ENCODE assay signal across 1 cellular context in the genomic region with DNA sequence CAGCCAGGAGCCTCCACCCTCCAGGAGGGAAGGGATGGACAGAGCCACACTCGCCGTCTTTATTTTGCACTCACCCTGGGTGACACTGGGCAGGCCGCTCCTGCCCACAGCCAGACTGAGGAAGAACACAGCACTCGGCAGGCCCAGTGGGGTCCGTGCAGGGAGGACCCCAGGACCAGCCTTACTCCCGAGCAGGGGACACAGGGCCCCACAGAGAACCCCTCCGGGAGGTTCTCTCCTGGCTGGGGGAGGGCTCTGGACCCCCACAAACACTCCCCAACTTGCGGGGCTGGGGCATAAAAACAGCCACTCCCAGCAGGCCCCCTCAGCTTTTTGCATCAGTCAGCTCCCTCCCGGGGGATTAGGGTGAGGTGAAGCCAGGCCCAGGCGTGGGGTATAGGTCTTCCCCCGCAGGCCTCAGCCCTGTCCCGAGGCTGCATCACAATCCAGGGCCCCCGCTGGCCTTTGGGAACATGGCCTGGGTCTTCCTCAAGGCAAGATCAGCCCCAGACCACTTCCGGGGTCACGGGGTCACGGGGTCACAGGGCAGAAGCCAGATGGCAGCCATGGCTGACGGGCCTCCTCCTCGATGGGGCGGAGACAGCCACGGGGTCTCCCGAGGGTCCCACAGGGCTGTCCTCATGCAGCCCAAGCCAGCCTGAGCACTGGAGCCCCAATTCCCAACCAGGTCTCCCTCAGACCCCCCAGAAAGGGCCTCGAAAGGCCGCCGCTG.
A peak's percentile ranks its signal among the peaks of the same experiment; 100 is the strongest.
TF ChIP-seq lines count a peak whose summit lies in the region.

No MANE protein-coding gene starts in this region.

TF ChIP-seq in K562, 482 proteins besides CTCF, POLR2A, EP300 and RAD21:
- TF ChIP-seq ZBTB7A (IDR thresholded peaks at IDR 0.05; ENCODE audit: borderline replicate concordance, control insufficient read depth, low read depth, low read length) (peak; percentile 37; the same call in 1 of the 2 replicates), SAFB (IDR thresholded peaks at IDR 0.05; ENCODE audit: borderline replicate concordance, low read depth, low read length) (no peak), BRF1 (IDR thresholded peaks at IDR 0.05; ENCODE audit: borderline replicate concordance, extremely low read depth, insufficient read length) (no peak), NR2C2 (CRISPR knock-in tag; IDR thresholded peaks at IDR 0.05) (peak; percentile 94), NR2C2 (tag; IDR thresholded peaks at IDR 0.05) (peak; percentile 95), MTA2 (IDR thresholded peaks at IDR 0.05; ENCODE audit: low read depth) (no peak), PTBP1 (IDR thresholded peaks at IDR 0.05; ENCODE audit: low read depth, low read length) (0 out of 2 replicates have a peak, but pooled peaks have one; percentile 33), SAFB2 (IDR thresholded peaks at IDR 0.05; ENCODE audit: borderline replicate concordance, low read depth, low read length, severe bottlenecking) (no peak), SIRT6 (IDR thresholded peaks at IDR 0.05; ENCODE audit: low read depth, low read length) (no peak), HLTF (IDR thresholded peaks at IDR 0.05) (no peak), ZNF592 (IDR thresholded peaks at IDR 0.05) (peak; percentile 81), GABPB1 (CRISPR knock-in tag; IDR thresholded peaks at IDR 0.05) (peak; percentile 82), HNRNPLL (IDR thresholded peaks at IDR 0.05; ENCODE audit: low read depth, low read length, poor library complexity, severe bottlenecking) (no peak), MITF (IDR thresholded peaks at IDR 0.05) (no peak), PCBP2 (IDR thresholded peaks at IDR 0.05; ENCODE audit: low read depth, low read length, poor library complexity, severe bottlenecking) (no peak), MCM5 (IDR thresholded peaks at IDR 0.05; ENCODE audit: low read depth) (no peak), SOX6 (IDR thresholded peaks at IDR 0.05) (no peak), TSC22D4 (tag; IDR thresholded peaks at IDR 0.05) (no peak), POLR2AphosphoS2 (IDR thresholded peaks at IDR 0.05; ENCODE audit: low read length) (peak; percentile 54; the same call in 1 of the 2 replicates), RBFOX2 (IDR thresholded peaks at IDR 0.05; ENCODE audit: low read depth, low read length) (peak; percentile 42; the same call in 1 of the 2 replicates), ZNF766 (CRISPR knock-in tag; conservative IDR thresholded peaks at IDR 0.05) (no peak), POLR2AphosphoS5 (IDR thresholded peaks at IDR 0.05; ENCODE audit: control insufficient read depth, insufficient read depth, low read depth, low read length) (peak; percentile 34; the same call in 1 of the 2 replicates), SRSF7 (optimal IDR thresholded peaks at IDR 0.05; ENCODE audit: low read depth, low read length) (no peak), NBN (IDR thresholded peaks at IDR 0.05; ENCODE audit: low read depth) (no peak), RCOR1 (IDR thresholded peaks at IDR 0.05; ENCODE audit: borderline replicate concordance in 1 of 2, low read depth in 2 of 2, low read length in 2 of 2) (no peak), SRSF3 (IDR thresholded peaks at IDR 0.05; ENCODE audit: insufficient read depth, low read length) (no peak), ZBTB17 (CRISPR knock-in tag; IDR thresholded peaks at IDR 0.05) (no peak), PML (IDR thresholded peaks at IDR 0.05; ENCODE audit: low read length) (no peak), MYNN (IDR thresholded peaks at IDR 0.05) (peak; percentile 55; the same call in 1 of the 2 replicates), MYNN (CRISPR knock-in tag; IDR thresholded peaks at IDR 0.05) (no peak), POLR2G (IDR thresholded peaks at IDR 0.05; ENCODE audit: low read depth, low read length) (peak; percentile 76), ZFX (CRISPR knock-in tag; IDR thresholded peaks at IDR 0.05) (0 out of 2 replicates have a peak, but pooled peaks have one; percentile 8), FIP1L1 (IDR thresholded peaks at IDR 0.05; ENCODE audit: low read depth, low read length, poor library complexity, severe bottlenecking) (peak; percentile 61), RBM22 (IDR thresholded peaks at IDR 0.05; ENCODE audit: low read depth, low read length, poor library complexity, severe bottlenecking) (peak; percentile 88), HMBOX1 (IDR thresholded peaks at IDR 0.05) (no peak), YY1 (IDR thresholded peaks at IDR 0.05; ENCODE audit: borderline replicate concordance in 1 of 3, control insufficient read depth in 1 of 3, extremely low read depth in 1 of 3, insufficient read depth in 3 of 3, insufficient read length in 1 of 3, insufficient replicate concordance in 2 of 3, low read depth in 1 of 3, low read length in 2 of 3) (peak in 2 of 3 experiments; percentile 24 to 71), NFIX (CRISPR knock-in tag; IDR thresholded peaks at IDR 0.05; ENCODE audit: low read depth) (no peak), NR2C1 (IDR thresholded peaks at IDR 0.05) (peak; percentile 97), NR2C1 (tag; IDR thresholded peaks at IDR 0.05) (peak; percentile 98), SMAD4 (CRISPR knock-in tag; conservative IDR thresholded peaks at IDR 0.05) (no peak), USF1 (CRISPR knock-in tag; IDR thresholded peaks at IDR 0.05) (no peak), PCBP1 (IDR thresholded peaks at IDR 0.05; ENCODE audit: low read depth, low read length, poor library complexity, severe bottlenecking) (peak; percentile 72), IFI16 (CRISPR knock-in tag; IDR thresholded peaks at IDR 0.05) (no peak), WHSC1 (IDR thresholded peaks at IDR 0.05; ENCODE audit: low read length) (no peak), ARID1B (IDR thresholded peaks at IDR 0.05) (0 out of 2 replicates have a peak, but pooled peaks have one; percentile 3), THRB (CRISPR knock-in tag; conservative IDR thresholded peaks at IDR 0.05) (0 out of 2 replicates have a peak, but pooled peaks have one; percentile 16), GABPA (tag; conservative IDR thresholded peaks at IDR 0.05; ENCODE audit: low read depth) (peak; percentile 50)
- TF ChIP-seq, protein P1, sequence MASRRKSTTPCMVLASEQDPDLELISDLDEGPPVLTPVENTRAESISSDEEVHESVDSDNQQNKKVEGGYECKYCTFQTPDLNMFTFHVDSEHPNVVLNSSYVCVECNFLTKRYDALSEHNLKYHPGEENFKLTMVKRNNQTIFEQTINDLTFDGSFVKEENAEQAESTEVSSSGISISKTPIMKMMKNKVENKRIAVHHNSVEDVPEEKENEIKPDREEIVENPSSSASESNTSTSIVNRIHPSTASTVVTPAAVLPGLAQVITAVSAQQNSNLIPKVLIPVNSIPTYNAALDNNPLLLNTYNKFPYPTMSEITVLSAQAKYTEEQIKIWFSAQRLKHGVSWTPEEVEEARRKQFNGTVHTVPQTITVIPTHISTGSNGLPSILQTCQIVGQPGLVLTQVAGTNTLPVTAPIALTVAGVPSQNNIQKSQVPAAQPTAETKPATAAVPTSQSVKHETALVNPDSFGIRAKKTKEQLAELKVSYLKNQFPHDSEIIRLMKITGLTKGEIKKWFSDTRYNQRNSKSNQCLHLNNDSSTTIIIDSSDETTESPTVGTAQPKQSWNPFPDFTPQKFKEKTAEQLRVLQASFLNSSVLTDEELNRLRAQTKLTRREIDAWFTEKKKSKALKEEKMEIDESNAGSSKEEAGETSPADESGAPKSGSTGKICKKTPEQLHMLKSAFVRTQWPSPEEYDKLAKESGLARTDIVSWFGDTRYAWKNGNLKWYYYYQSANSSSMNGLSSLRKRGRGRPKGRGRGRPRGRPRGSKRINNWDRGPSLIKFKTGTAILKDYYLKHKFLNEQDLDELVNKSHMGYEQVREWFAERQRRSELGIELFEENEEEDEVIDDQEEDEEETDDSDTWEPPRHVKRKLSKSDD (conservative IDR thresholded peaks at IDR 0.05; ENCODE audit: low read length), result no peak
- TF ChIP-seq, protein P2, sequence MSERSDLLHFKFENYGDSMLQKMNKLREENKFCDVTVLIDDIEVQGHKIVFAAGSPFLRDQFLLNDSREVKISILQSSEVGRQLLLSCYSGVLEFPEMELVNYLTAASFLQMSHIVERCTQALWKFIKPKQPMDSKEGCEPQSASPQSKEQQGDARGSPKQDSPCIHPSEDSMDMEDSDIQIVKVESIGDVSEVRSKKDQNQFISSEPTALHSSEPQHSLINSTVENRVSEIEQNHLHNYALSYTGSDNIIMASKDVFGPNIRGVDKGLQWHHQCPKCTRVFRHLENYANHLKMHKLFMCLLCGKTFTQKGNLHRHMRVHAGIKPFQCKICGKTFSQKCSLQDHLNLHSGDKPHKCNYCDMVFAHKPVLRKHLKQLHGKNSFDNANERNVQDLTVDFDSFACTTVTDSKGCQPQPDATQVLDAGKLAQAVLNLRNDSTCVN (CRISPR knock-in tag; IDR thresholded peaks at IDR 0.05), result no peak
- TF ChIP-seq, protein P3, sequence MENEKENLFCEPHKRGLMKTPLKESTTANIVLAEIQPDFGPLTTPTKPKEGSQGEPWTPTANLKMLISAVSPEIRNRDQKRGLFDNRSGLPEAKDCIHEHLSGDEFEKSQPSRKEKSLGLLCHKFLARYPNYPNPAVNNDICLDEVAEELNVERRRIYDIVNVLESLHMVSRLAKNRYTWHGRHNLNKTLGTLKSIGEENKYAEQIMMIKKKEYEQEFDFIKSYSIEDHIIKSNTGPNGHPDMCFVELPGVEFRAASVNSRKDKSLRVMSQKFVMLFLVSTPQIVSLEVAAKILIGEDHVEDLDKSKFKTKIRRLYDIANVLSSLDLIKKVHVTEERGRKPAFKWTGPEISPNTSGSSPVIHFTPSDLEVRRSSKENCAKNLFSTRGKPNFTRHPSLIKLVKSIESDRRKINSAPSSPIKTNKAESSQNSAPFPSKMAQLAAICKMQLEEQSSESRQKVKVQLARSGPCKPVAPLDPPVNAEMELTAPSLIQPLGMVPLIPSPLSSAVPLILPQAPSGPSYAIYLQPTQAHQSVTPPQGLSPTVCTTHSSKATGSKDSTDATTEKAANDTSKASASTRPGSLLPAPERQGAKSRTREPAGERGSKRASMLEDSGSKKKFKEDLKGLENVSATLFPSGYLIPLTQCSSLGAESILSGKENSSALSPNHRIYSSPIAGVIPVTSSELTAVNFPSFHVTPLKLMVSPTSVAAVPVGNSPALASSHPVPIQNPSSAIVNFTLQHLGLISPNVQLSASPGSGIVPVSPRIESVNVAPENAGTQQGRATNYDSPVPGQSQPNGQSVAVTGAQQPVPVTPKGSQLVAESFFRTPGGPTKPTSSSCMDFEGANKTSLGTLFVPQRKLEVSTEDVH (IDR thresholded peaks at IDR 0.05; ENCODE audit: low read depth, partially characterized antibody), result no peak
